ENCODE assay signal across 22 cellular contexts in genomic region chr3:171553085-171553484, GRCh38.
DNase-seq lines count a peak whose midpoint lies in the region; ATAC-seq and TF ChIP-seq lines count a peak whose summit lies in the region.
"Had no signal": no experiment of that assay in that cellular context is flagged by ENCODE, and none has a peak within 500 bp of the region (broad histone marks: within the 10 kb centered on the region; RNA-seq: fewer than 3 reads in every experiment).

No MANE protein-coding gene starts in this region.

- H3K23ac ChIP-seq in neuronal stem cell (ENCODE audit: low read depth, low read length, poor library complexity): no peak overlapping the region

- no peak overlapping the region for H2BK15ac ChIP-seq in neuronal stem cell (ENCODE audit: low read length)

- no peak overlapping the region for H3K9ac ChIP-seq in neuronal stem cell (ENCODE audit: low read depth, low read length, poor library complexity)

- TF ChIP-seq POLR2A in NB4 (IDR thresholded peaks at IDR 0.05; ENCODE audit: extremely low read depth, insufficient read length): no peak

- H2BK5ac ChIP-seq in neuronal stem cell (ENCODE audit: low read length): no peak overlapping the region

- no peak overlapping the region for H3K27ac Mint-ChIP-seq in activated T-helper 17 cell treated with anti-CD3 and anti-CD28 coated beads, Interleukin-2, amount 50 U/mL, for 72 hours
- H3K27ac Mint-ChIP-seq: CD14-positive monocyte had no signal

- no peak overlapping the region for H3K14ac ChIP-seq in neuronal stem cell (ENCODE audit: low read length)

- H3K18ac ChIP-seq in neuronal stem cell (ENCODE audit: low read length): no peak overlapping the region

- H3K27ac ChIP-seq in upper lobe of right lung (no peak overlapping the region), neuronal stem cell (replicated peaks; ENCODE audit: low read length) (no peak overlapping the region)
- H3K27ac ChIP-seq: SJCRH30 had no signal

- no peak overlapping the region for H2BK12ac ChIP-seq in neuronal stem cell (ENCODE audit: low read length)

- in situ Hi-C loops in KBM-7 (cut with MboI; ENCODE audit: low pct_unique_long_range_greater_than_20kb, low sequenced_read_pairs): loop anchor here (25.0 kb wide), 1 partner anchor 391 kb away; no protein-coding TSS in a partner anchor

- peaks cover 5% of the 10 kb centered on the region for H3K4me1 Mint-ChIP-seq in activated T-helper 17 cell treated with anti-CD3 and anti-CD28 coated beads, Interleukin-2, amount 50 U/mL, for 72 hours

- H2AK5ac ChIP-seq in neuronal stem cell (ENCODE audit: low read depth, low read length): no peak overlapping the region

- no peaks in the 10 kb centered on the region for H3K79me1 ChIP-seq in neuronal stem cell (ENCODE audit: low read depth, low read length)

- WGBS in neuronal stem cell (ENCODE audit: extremely low coverage in 2 of 2, insufficient read length in 2 of 2, insufficient replicate concordance in 1 of 2), 2 donors: no CpG with 5 or more reads among the region's 2 CpGs

- TF ChIP-seq CTCF in NB4 (IDR thresholded peaks at IDR 0.05; ENCODE audit: low read depth, low read length) (no peak), upper lobe of right lung (IDR thresholded peaks at IDR 0.05) (no peak)

- H3K36me3 ChIP-seq in upper lobe of right lung (no peaks in the 10 kb centered on the region), neuronal stem cell (replicated peaks in 1 of 2; ENCODE audit: control insufficient read depth in 2 of 2, insufficient read depth in 2 of 2, low read length in 2 of 2) (no peaks in the 10 kb centered on the region)
- H3K36me3 ChIP-seq: HAP-1, SJCRH30 had no signal

- ATAC-seq in upper lobe of right lung: peak; percentile 38
- ATAC-seq in activated T-helper 17 cell treated with anti-CD3 and anti-CD28 coated beads, Interleukin-2, amount 50 U/mL, for 72 hours (replicated peaks): no peak
- ATAC-seq: GM12878, PC-3 had no signal

- H4K91ac ChIP-seq in neuronal stem cell (ENCODE audit: low read depth, low read length, poor library complexity): no peak overlapping the region

- no peak overlapping the region for H4K8ac ChIP-seq in neuronal stem cell (ENCODE audit: low read depth, low read length)

- no peaks in the 10 kb centered on the region for H3K9me3 Mint-ChIP-seq in activated T-helper 17 cell treated with anti-CD3 and anti-CD28 coated beads, Interleukin-2, amount 50 U/mL, for 72 hours

- no peak overlapping the region for H3K4me2 ChIP-seq in neuronal stem cell (ENCODE audit: insufficient read depth, low read length, poor library complexity, severe bottlenecking)

- no peaks in the 10 kb centered on the region for H3K27me3 Mint-ChIP-seq in activated T-helper 17 cell treated with anti-CD3 and anti-CD28 coated beads, Interleukin-2, amount 50 U/mL, for 72 hours

- H3K9me3 ChIP-seq in upper lobe of right lung (no peaks in the 10 kb centered on the region), neuronal stem cell (replicated peaks in 1 of 2; ENCODE audit: control insufficient read depth in 2 of 2, insufficient read depth in 1 of 2, low read depth in 1 of 2, low read length in 2 of 2) (no peaks in the 10 kb centered on the region)
- H3K9me3 ChIP-seq: HAP-1, SJCRH30 had no signal

- H3K27me3 ChIP-seq in upper lobe of right lung (no peaks in the 10 kb centered on the region), neuronal stem cell (ENCODE audit: control insufficient read depth in 3 of 3, insufficient read depth in 3 of 3, low read depth in 1 of 3, low read length in 3 of 3) (no peaks in the 10 kb centered on the region)
- H3K27me3 ChIP-seq: SJCRH30 had no signal

- H2BK120ac ChIP-seq in neuronal stem cell (ENCODE audit: low read depth, low read length): no peak overlapping the region

- intact Hi-C loops in upper lobe of right lung (cut with DNase I): no loop called here

- DNase-seq in KBM-7 (peak; percentile 38), NB4 (ENCODE audit: low read depth) (peak; percentile 76), SKM-1 (lab: John Stamatoyannopoulos, UW; ENCODE audit: unreplicated experiment) (peak; percentile 68), upper lobe of right lung (no peak), NCI-H774 (lab: John Stamatoyannopoulos, UW) (no peak), neuronal stem cell (ENCODE audit: low spot score) (no peak)
- DNase-seq: ACHN, DMS 273 treated with DMSO at 0.1 percent for 48 hours, KG1, NCI-H1105, NCI-H2081, NCI-H2171 treated with DMSO at 0.1 percent for 48 hours, NCI-H446 treated with DMSO at 0.1 percent for 48 hours, NCI-H69, PC-3, RPMI8226, SJCRH30, SW 1271 had no signal

- H3K4me3 Mint-ChIP-seq in activated T-helper 17 cell treated with anti-CD3 and anti-CD28 coated beads, Interleukin-2, amount 50 U/mL, for 72 hours: no peak overlapping the region
- H3K4me3 Mint-ChIP-seq: CD14-positive monocyte had no signal

- H3K4me3 ChIP-seq in NB4 (ENCODE audit: low read depth, low read length) (no peak overlapping the region), upper lobe of right lung (no peak overlapping the region), neuronal stem cell (ENCODE audit: low read length in 2 of 2) (no peak overlapping the region)
- H3K4me3 ChIP-seq: GM12878, HAP-1, SJCRH30 had no signal

- no peaks in the 10 kb centered on the region for H3K4me1 ChIP-seq in upper lobe of right lung
- peaks cover 4 to 23% of the 10 kb centered on the region in 2 donors for H3K4me1 ChIP-seq in neuronal stem cell (ENCODE audit: control insufficient read depth in 2 of 2, insufficient read depth in 1 of 2, low read depth in 1 of 2, low read length in 2 of 2)
- H3K4me1 ChIP-seq: HAP-1 had no signal

- H3K4ac ChIP-seq in neuronal stem cell (ENCODE audit: low read length): no peak overlapping the region

- no peaks in the 10 kb centered on the region for H3K36me3 Mint-ChIP-seq in activated T-helper 17 cell treated with anti-CD3 and anti-CD28 coated beads, Interleukin-2, amount 50 U/mL, for 72 hours (ENCODE audit: low read depth)

- no peak overlapping the region for H2AFZ ChIP-seq in neuronal stem cell (ENCODE audit: low read length)

Comparison
In these comparisons a context has a peak if more than half of its experiments do, and no peak if none do; other contexts are left out.
1. DNase-seq: peak in KBM-7 (single experiment), NB4 (single experiment) and SKM-1 (single experiment); none in upper lobe of right lung (single experiment), NCI-H774 (single experiment) and neuronal stem cell (single experiment).